Comparison of ENCODE assay signal across 15 cellular contexts in genomic region chr9:114914139-114914538, GRCh38. TPM values are rescaled to one million over a fixed set of nuclear protein-coding genes. Genes with fewer than 3 reads are reported as not detected.
A peak's percentile ranks its signal among the peaks of the same experiment; 100 is the strongest.
DNase-seq lines count a peak whose midpoint lies in the region; TF ChIP-seq lines count a peak whose summit lies in the region.
"Had no signal": no experiment of that assay in that cellular context is flagged by ENCODE, and none has a peak within 500 bp of the region (broad histone marks: within the 10 kb centered on the region; RNA-seq: fewer than 3 reads in every experiment).

No MANE protein-coding gene starts in this region.

- no peaks in the 10 kb centered on the region for H3K36me3 ChIP-seq in SU-DHL-6 (ENCODE audit: low read length)
- no peaks in the 10 kb centered on the region for H3K36me3 ChIP-seq in esophagus muscularis mucosa
- H3K36me3 ChIP-seq in tibial artery = no peaks in the 10 kb centered on the region
- H3K36me3 ChIP-seq: Peyer's patch had no signal

- no peak for TF ChIP-seq POLR2A in esophagus muscularis mucosa (IDR thresholded peaks at IDR 0.05; ENCODE audit: low read depth)

- H3K9me3 ChIP-seq in SU-DHL-6 (ENCODE audit: insufficient read depth, low read length) (no peaks in the 10 kb centered on the region), esophagus muscularis mucosa (no peaks in the 10 kb centered on the region), tibial artery (no peaks in the 10 kb centered on the region)
- H3K9me3 ChIP-seq: Peyer's patch, testis had no signal

- no peak overlapping the region for H3K9ac ChIP-seq in SU-DHL-6 (ENCODE audit: low read length)

- H3K9me2 ChIP-seq in SU-DHL-6 (replicated peaks; ENCODE audit: insufficient read depth, low read length) = no peaks in the 10 kb centered on the region

- TF ChIP-seq CTCF in AG04449 (IDR thresholded peaks at IDR 0.05; ENCODE audit: insufficient read depth, low read length, missing control alignments) (peak; percentile 22), GM12873 (IDR thresholded peaks at IDR 0.05; ENCODE audit: insufficient read depth, low read depth, low read length, missing control alignments) (peak; percentile 17), SU-DHL-6 (IDR thresholded peaks at IDR 0.05; ENCODE audit: insufficient read depth, low read length, poor library complexity, severe bottlenecking) (peak; percentile 26), esophagus muscularis mucosa (IDR thresholded peaks at IDR 0.05) (no peak), tibial artery (IDR thresholded peaks at IDR 0.05) (no peak)

- no peak for DNase-seq in AG04449 (ENCODE audit: low read depth, low spot score)
- peak; percentile 37 for DNase-seq in esophagus muscularis mucosa (ENCODE audit: extremely low spot score)
- no peak for DNase-seq in CD1c-positive myeloid dendritic cell (ENCODE audit: extremely low spot score)
- no peak for DNase-seq in GDM1 (lab: John Stamatoyannopoulos, UW)
- no peak for DNase-seq in NCI-H128 (lab: John Stamatoyannopoulos, UW; ENCODE audit: unreplicated experiment)
- DNase-seq in tibial artery = no peak
- DNase-seq: activated effector memory CD4-positive, alpha-beta T cell treated with anti-CD3 and anti-CD28 coated beads, Interleukin-2, amount 50 U/mL, for 16 hours; cortex of kidney; NCI-H2029; Peyer's patch; testis had no signal

- CTCF ChIA-PET in AG04449 (lab: Yijun Ruan, JAX) = interaction anchor here (0.6 to 13.8 kb wide), 22 partner anchors 7 to 625 kb away, joined by 3 to 578 read pairs (median 5); partner anchors contain the start of genes TEX48 and TEX53

- H4K20me1 ChIP-seq in SU-DHL-6 (ENCODE audit: low read depth, low read length) = no peaks in the 10 kb centered on the region

- no peaks in the 10 kb centered on the region for H3K79me2 ChIP-seq in SU-DHL-6 (ENCODE audit: insufficient read depth, low read length)

- H3F3A ChIP-seq in SU-DHL-6 (ENCODE audit: insufficient read depth) = peaks cover 22% of the 10 kb centered on the region

- no peaks in the 10 kb centered on the region for H3K27me3 ChIP-seq in SU-DHL-6 (ENCODE audit: low read length)
- H3K27me3 ChIP-seq in esophagus muscularis mucosa = no peaks in the 10 kb centered on the region
- H3K27me3 ChIP-seq in tibial artery = no peaks in the 10 kb centered on the region
- H3K27me3 ChIP-seq: Peyer's patch, testis had no signal

- H3K4me2 ChIP-seq in SU-DHL-6 (ENCODE audit: low read depth, low read length, poor library complexity, severe bottlenecking) = no peak overlapping the region

- no peak overlapping the region for H3K27ac ChIP-seq in SU-DHL-6 (ENCODE audit: low read depth, low read length)
- H3K27ac ChIP-seq in esophagus muscularis mucosa (replicated peaks in 1 of 4) = no peak overlapping the region
- no peak overlapping the region for H3K27ac ChIP-seq in tibial artery
- H3K27ac ChIP-seq: Peyer's patch, testis, VCaP had no signal

- no peak overlapping the region for H3K4me3 ChIP-seq in AG04449 (ENCODE audit: low read depth, low read length)
- H3K4me3 ChIP-seq in SU-DHL-6 (ENCODE audit: insufficient read depth, low read length, poor library complexity, severe bottlenecking) = no peak overlapping the region
- no peak overlapping the region for H3K4me3 ChIP-seq in esophagus muscularis mucosa
- no peak overlapping the region for H3K4me3 ChIP-seq in tibial artery
- H3K4me3 ChIP-seq: Peyer's patch, testis had no signal

- 94% methylated on average over 1 of the region's 1 CpG for WGBS in esophagus muscularis mucosa

- POLR2A ChIA-PET in AG04449 (lab: Yijun Ruan, JAX) = no interaction called here

- intact Hi-C loops in esophagus muscularis mucosa (cut with DNase I) = loop anchor here (5.0 to 10.0 kb wide), 2 partner anchors 98 to 229 kb away; partner anchors contain the start of gene TEX48
- intact Hi-C loops in tibial artery (cut with DNase I; ENCODE audit: low total_unique reads) = loop anchor here (5.0 kb wide), 1 partner anchor 177 kb away; no protein-coding TSS in a partner anchor

- H2AFZ ChIP-seq in SU-DHL-6 (ENCODE audit: low read depth, low read length, severe bottlenecking) = no peak overlapping the region

- no peak for TF ChIP-seq EP300 in esophagus muscularis mucosa (IDR thresholded peaks at IDR 0.05)

- H3K4me1 ChIP-seq in esophagus muscularis mucosa = no peaks in the 10 kb centered on the region
- no peaks in the 10 kb centered on the region for H3K4me1 ChIP-seq in tibial artery
- H3K4me1 ChIP-seq: testis had no signal

RNA-seq across cellular contexts. Expression of gene TNFSF8, which starts 16.3 kb away (rescaled TPM):
- 1 to 10 TPM in 2 of 4 donors, under 1 TPM in 2; 0.46 to 4.0 (median 1.4) TPM for total RNA-seq in esophagus muscularis mucosa
- total RNA-seq: HT-29 had no signal

Comparison
In these comparisons a context has a peak if more than half of its experiments do, and no peak if none do; other contexts are left out.
1. CTCF ChIP-seq: peak in AG04449 (single experiment), GM12873 (single experiment) and SU-DHL-6 (single experiment); none in esophagus muscularis mucosa (0 of 3) and tibial artery (0 of 2).